Comparison of ENCODE assay signal across 1 cellular context in the genomic region with DNA sequence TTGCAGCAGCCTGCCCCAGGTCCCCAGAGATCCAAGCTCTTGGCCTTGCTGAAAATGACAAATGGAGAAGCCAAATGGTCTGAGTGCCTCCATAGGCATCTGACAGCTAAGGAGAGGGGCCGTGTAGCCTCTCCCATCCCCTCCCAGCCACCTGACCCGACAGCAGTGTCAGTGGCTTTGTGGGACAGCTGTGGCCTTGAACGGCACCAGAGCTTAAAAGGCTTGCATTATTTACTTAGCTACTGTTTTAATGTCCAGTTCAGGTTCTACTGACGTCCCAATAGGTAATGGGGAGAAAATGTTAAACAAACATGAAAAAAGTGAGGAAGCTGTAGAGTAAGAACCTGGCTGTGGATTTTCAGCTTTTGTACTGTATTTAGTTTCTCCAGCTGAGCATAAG.
TF ChIP-seq lines count a peak whose summit lies in the region.

No MANE protein-coding gene starts in this region.

TF ChIP-seq in HepG2, 621 proteins besides CTCF, POLR2A, EP300 and RAD21 (continued from another document and continues in another):
- TF ChIP-seq, protein P1, sequence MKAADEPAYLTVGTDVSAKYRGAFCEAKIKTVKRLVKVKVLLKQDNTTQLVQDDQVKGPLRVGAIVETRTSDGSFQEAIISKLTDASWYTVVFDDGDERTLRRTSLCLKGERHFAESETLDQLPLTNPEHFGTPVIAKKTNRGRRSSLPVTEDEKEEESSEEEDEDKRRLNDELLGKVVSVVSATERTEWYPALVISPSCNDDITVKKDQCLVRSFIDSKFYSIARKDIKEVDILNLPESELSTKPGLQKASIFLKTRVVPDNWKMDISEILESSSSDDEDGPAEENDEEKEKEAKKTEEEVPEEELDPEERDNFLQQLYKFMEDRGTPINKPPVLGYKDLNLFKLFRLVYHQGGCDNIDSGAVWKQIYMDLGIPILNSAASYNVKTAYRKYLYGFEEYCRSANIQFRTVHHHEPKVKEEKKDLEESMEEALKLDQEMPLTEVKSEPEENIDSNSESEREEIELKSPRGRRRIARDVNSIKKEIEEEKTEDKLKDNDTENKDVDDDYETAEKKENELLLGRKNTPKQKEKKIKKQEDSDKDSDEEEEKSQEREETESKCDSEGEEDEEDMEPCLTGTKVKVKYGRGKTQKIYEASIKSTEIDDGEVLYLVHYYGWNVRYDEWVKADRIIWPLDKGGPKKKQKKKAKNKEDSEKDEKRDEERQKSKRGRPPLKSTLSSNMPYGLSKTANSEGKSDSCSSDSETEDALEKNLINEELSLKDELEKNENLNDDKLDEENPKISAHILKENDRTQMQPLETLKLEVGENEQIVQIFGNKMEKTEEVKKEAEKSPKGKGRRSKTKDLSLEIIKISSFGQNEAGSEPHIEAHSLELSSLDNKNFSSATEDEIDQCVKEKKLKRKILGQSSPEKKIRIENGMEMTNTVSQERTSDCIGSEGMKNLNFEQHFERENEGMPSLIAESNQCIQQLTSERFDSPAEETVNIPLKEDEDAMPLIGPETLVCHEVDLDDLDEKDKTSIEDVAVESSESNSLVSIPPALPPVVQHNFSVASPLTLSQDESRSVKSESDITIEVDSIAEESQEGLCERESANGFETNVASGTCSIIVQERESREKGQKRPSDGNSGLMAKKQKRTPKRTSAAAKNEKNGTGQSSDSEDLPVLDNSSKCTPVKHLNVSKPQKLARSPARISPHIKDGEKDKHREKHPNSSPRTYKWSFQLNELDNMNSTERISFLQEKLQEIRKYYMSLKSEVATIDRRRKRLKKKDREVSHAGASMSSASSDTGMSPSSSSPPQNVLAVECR (CRISPR knock-in tag; IDR thresholded peaks at IDR 0.05; ENCODE audit: borderline replicate concordance): no peak; the same call in 1 of the 2 replicates
- no peak for TF ChIP-seq ZNF816 (CRISPR knock-in tag; IDR thresholded peaks at IDR 0.05; ENCODE audit: borderline replicate concordance)
- no peak for TF ChIP-seq ZNF605 (CRISPR knock-in tag; IDR thresholded peaks at IDR 0.05)
- no peak for TF ChIP-seq ZMAT3 (CRISPR knock-in tag; conservative IDR thresholded peaks at IDR 0.05)
- no peak for TF ChIP-seq CBX2 (IDR thresholded peaks at IDR 0.05; ENCODE audit: low read depth, low read length)
- TF ChIP-seq CBX2 (CRISPR knock-in tag; IDR thresholded peaks at IDR 0.05; ENCODE audit: low read depth): no peak; the same call in 1 of the 2 replicates
- no peak for TF ChIP-seq ZSCAN12 (CRISPR knock-in tag; IDR thresholded peaks at IDR 0.05)
- TF ChIP-seq, protein P2, sequence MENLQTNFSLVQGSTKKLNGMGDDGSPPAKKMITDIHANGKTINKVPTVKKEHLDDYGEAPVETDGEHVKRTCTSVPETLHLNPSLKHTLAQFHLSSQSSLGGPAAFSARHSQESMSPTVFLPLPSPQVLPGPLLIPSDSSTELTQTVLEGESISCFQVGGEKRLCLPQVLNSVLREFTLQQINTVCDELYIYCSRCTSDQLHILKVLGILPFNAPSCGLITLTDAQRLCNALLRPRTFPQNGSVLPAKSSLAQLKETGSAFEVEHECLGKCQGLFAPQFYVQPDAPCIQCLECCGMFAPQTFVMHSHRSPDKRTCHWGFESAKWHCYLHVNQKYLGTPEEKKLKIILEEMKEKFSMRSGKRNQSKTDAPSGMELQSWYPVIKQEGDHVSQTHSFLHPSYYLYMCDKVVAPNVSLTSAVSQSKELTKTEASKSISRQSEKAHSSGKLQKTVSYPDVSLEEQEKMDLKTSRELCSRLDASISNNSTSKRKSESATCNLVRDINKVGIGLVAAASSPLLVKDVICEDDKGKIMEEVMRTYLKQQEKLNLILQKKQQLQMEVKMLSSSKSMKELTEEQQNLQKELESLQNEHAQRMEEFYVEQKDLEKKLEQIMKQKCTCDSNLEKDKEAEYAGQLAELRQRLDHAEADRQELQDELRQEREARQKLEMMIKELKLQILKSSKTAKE (CRISPR knock-in tag; IDR thresholded peaks at IDR 0.05; ENCODE audit: borderline replicate concordance): peak; percentile 76; the same call in 1 of the 2 replicates
- TF ChIP-seq SRY (CRISPR knock-in tag; IDR thresholded peaks at IDR 0.05): no peak
- peak; percentile 89 for TF ChIP-seq ZNF317 (CRISPR knock-in tag; IDR thresholded peaks at IDR 0.05)
- TF ChIP-seq, protein P3, sequence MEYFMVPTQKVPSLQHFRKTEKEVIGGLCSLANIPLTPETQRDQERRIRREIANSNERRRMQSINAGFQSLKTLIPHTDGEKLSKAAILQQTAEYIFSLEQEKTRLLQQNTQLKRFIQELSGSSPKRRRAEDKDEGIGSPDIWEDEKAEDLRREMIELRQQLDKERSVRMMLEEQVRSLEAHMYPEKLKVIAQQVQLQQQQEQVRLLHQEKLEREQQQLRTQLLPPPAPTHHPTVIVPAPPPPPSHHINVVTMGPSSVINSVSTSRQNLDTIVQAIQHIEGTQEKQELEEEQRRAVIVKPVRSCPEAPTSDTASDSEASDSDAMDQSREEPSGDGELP (IDR thresholded peaks at IDR 0.05; ENCODE audit: borderline replicate concordance, low read depth): peak; percentile 86; the same call in 1 of the 2 replicates
- TF ChIP-seq SUZ12 (IDR thresholded peaks at IDR 0.05; ENCODE audit: low read depth, low read length): no peak
- no peak for TF ChIP-seq SKI (IDR thresholded peaks at IDR 0.05; ENCODE audit: partially characterized antibody)
- TF ChIP-seq PAWR (CRISPR knock-in tag; IDR thresholded peaks at IDR 0.05; ENCODE audit: borderline replicate concordance): no peak
- no peak for TF ChIP-seq HNRNPL (IDR thresholded peaks at IDR 0.05; ENCODE audit: low read depth, low read length)
- TF ChIP-seq ZBTB20 (CRISPR knock-in tag; IDR thresholded peaks at IDR 0.05; ENCODE audit: borderline replicate concordance, low read depth): no peak
- TF ChIP-seq U2AF2 (IDR thresholded peaks at IDR 0.05; ENCODE audit: low read depth, low read length): no peak
- no peak for TF ChIP-seq HOXA5 (CRISPR knock-in tag; IDR thresholded peaks at IDR 0.05)
- TF ChIP-seq, protein P4, sequence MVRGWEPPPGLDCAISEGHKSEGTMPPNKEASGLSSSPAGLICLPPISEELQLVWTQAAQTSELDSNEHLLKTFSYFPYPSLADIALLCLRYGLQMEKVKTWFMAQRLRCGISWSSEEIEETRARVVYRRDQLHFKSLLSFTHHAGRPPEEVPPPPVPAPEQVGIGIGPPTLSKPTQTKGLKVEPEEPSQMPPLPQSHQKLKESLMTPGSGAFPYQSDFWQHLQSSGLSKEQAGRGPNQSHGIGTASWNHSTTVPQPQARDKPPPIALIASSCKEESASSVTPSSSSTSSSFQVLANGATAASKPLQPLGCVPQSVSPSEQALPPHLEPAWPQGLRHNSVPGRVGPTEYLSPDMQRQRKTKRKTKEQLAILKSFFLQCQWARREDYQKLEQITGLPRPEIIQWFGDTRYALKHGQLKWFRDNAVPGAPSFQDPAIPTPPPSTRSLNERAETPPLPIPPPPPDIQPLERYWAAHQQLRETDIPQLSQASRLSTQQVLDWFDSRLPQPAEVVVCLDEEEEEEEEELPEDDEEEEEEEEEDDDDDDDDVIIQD (CRISPR knock-in tag; IDR thresholded peaks at IDR 0.05; ENCODE audit: low read depth): 0 out of 2 replicates have a peak, but pooled peaks have one; percentile 36
- no peak for TF ChIP-seq GFI1 (CRISPR knock-in tag; IDR thresholded peaks at IDR 0.05; ENCODE audit: borderline replicate concordance)
- no peak for TF ChIP-seq TBX3 (IDR thresholded peaks at IDR 0.05; ENCODE audit: borderline replicate concordance)
- 0 out of 2 replicates have a peak, but pooled peaks have one; percentile 64 for TF ChIP-seq HDAC2 (CRISPR knock-in tag; IDR thresholded peaks at IDR 0.05)
- TF ChIP-seq, protein P5, sequence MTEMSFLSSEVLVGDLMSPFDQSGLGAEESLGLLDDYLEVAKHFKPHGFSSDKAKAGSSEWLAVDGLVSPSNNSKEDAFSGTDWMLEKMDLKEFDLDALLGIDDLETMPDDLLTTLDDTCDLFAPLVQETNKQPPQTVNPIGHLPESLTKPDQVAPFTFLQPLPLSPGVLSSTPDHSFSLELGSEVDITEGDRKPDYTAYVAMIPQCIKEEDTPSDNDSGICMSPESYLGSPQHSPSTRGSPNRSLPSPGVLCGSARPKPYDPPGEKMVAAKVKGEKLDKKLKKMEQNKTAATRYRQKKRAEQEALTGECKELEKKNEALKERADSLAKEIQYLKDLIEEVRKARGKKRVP (CRISPR knock-in tag; IDR thresholded peaks at IDR 0.05): peak in 1 of 2 experiments; percentile 19; a peak in 1 of 4 replicates
- peak; percentile 59; the same call in 1 of the 2 replicates for TF ChIP-seq ZNF292 (CRISPR knock-in tag; IDR thresholded peaks at IDR 0.05; ENCODE audit: borderline replicate concordance, low read depth)
- TF ChIP-seq IRF2 (CRISPR knock-in tag; IDR thresholded peaks at IDR 0.05): no peak
- no peak for TF ChIP-seq ZNF713 (CRISPR knock-in tag; IDR thresholded peaks at IDR 0.05)
- TF ChIP-seq, protein P6, sequence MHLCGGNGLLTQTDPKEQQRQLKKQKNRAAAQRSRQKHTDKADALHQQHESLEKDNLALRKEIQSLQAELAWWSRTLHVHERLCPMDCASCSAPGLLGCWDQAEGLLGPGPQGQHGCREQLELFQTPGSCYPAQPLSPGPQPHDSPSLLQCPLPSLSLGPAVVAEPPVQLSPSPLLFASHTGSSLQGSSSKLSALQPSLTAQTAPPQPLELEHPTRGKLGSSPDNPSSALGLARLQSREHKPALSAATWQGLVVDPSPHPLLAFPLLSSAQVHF (CRISPR knock-in tag; IDR thresholded peaks at IDR 0.05): no peak
- TF ChIP-seq MXD4 (CRISPR knock-in tag; IDR thresholded peaks at IDR 0.05): no peak
- TF ChIP-seq, protein P7, sequence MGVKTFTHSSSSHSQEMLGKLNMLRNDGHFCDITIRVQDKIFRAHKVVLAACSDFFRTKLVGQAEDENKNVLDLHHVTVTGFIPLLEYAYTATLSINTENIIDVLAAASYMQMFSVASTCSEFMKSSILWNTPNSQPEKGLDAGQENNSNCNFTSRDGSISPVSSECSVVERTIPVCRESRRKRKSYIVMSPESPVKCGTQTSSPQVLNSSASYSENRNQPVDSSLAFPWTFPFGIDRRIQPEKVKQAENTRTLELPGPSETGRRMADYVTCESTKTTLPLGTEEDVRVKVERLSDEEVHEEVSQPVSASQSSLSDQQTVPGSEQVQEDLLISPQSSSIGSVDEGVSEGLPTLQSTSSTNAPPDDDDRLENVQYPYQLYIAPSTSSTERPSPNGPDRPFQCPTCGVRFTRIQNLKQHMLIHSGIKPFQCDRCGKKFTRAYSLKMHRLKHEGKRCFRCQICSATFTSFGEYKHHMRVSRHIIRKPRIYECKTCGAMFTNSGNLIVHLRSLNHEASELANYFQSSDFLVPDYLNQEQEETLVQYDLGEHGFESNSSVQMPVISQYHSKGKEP (CRISPR knock-in tag; IDR thresholded peaks at IDR 0.05): no peak
- TF ChIP-seq, protein P8, sequence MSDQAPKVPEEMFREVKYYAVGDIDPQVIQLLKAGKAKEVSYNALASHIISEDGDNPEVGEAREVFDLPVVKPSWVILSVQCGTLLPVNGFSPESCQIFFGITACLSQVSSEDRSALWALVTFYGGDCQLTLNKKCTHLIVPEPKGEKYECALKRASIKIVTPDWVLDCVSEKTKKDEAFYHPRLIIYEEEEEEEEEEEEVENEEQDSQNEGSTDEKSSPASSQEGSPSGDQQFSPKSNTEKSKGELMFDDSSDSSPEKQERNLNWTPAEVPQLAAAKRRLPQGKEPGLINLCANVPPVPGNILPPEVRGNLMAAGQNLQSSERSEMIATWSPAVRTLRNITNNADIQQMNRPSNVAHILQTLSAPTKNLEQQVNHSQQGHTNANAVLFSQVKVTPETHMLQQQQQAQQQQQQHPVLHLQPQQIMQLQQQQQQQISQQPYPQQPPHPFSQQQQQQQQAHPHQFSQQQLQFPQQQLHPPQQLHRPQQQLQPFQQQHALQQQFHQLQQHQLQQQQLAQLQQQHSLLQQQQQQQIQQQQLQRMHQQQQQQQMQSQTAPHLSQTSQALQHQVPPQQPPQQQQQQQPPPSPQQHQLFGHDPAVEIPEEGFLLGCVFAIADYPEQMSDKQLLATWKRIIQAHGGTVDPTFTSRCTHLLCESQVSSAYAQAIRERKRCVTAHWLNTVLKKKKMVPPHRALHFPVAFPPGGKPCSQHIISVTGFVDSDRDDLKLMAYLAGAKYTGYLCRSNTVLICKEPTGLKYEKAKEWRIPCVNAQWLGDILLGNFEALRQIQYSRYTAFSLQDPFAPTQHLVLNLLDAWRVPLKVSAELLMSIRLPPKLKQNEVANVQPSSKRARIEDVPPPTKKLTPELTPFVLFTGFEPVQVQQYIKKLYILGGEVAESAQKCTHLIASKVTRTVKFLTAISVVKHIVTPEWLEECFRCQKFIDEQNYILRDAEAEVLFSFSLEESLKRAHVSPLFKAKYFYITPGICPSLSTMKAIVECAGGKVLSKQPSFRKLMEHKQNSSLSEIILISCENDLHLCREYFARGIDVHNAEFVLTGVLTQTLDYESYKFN (CRISPR knock-in tag; conservative IDR thresholded peaks at IDR 0.05): peak; percentile 82
- TF ChIP-seq ZNF530 (CRISPR knock-in tag; IDR thresholded peaks at IDR 0.05; ENCODE audit: low read depth): no peak
- TF ChIP-seq KAT7 (CRISPR knock-in tag; IDR thresholded peaks at IDR 0.05; ENCODE audit: borderline replicate concordance): no peak
- TF ChIP-seq DNMT3B (CRISPR knock-in tag; conservative IDR thresholded peaks at IDR 0.05): no peak
- no peak for TF ChIP-seq CBX5 (CRISPR knock-in tag; IDR thresholded peaks at IDR 0.05; ENCODE audit: borderline replicate concordance)
- TF ChIP-seq ZNF138 (CRISPR knock-in tag; IDR thresholded peaks at IDR 0.05; ENCODE audit: low read depth): no peak
- TF ChIP-seq RAD51 (IDR thresholded peaks at IDR 0.05; ENCODE audit: borderline replicate concordance): no peak
- TF ChIP-seq, protein P9, sequence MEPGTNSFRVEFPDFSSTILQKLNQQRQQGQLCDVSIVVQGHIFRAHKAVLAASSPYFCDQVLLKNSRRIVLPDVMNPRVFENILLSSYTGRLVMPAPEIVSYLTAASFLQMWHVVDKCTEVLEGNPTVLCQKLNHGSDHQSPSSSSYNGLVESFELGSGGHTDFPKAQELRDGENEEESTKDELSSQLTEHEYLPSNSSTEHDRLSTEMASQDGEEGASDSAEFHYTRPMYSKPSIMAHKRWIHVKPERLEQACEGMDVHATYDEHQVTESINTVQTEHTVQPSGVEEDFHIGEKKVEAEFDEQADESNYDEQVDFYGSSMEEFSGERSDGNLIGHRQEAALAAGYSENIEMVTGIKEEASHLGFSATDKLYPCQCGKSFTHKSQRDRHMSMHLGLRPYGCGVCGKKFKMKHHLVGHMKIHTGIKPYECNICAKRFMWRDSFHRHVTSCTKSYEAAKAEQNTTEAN (CRISPR knock-in tag; conservative IDR thresholded peaks at IDR 0.05): no peak
- TF ChIP-seq KLF11 (CRISPR knock-in tag; IDR thresholded peaks at IDR 0.05): no peak
- TF ChIP-seq JDP2 (CRISPR knock-in tag; IDR thresholded peaks at IDR 0.05; ENCODE audit: borderline replicate concordance): no peak
- TF ChIP-seq HIVEP1 (CRISPR knock-in tag; IDR thresholded peaks at IDR 0.05): no peak
- TF ChIP-seq, protein P10, sequence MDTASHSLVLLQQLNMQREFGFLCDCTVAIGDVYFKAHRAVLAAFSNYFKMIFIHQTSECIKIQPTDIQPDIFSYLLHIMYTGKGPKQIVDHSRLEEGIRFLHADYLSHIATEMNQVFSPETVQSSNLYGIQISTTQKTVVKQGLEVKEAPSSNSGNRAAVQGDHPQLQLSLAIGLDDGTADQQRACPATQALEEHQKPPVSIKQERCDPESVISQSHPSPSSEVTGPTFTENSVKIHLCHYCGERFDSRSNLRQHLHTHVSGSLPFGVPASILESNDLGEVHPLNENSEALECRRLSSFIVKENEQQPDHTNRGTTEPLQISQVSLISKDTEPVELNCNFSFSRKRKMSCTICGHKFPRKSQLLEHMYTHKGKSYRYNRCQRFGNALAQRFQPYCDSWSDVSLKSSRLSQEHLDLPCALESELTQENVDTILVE (CRISPR knock-in tag; IDR thresholded peaks at IDR 0.05): no peak
- TF ChIP-seq ZNF382 (CRISPR knock-in tag; IDR thresholded peaks at IDR 0.05; ENCODE audit: borderline replicate concordance): no peak
- TF ChIP-seq ZNF230 (CRISPR knock-in tag; IDR thresholded peaks at IDR 0.05): no peak
